ENCODE assay signal across 15 cellular contexts in the genomic region with DNA sequence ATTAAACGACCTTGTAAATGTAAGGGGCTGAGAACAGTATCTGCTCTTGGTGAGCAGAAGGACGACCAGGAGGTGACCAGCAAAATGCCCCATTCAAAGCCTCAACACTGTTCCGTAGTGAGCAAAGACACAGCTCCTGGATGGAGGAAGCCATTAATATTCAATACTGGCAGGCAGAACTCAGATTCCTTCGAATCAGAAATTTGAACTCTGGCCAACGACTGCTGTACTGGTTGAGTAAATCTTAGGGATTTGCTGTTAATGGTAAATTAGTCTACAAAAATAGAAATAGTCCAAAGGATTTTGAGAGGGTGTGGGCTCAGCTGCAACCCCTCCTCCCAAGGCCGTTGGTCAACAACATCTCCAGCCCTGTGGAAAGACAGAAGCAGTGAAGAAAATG.
DNase-seq lines count a peak whose midpoint lies in the region; ATAC-seq and TF ChIP-seq lines count a peak whose summit lies in the region.
"Had no signal": no experiment of that assay in that cellular context is flagged by ENCODE, and none has a peak within 500 bp of the region (broad histone marks: within the 10 kb centered on the region; RNA-seq: fewer than 3 reads in every experiment).

No MANE protein-coding gene starts in this region.

- peak; percentile 33 for DNase-seq in AG10803 (ENCODE audit: low read depth)
- peak; percentile 76 for DNase-seq in astrocyte of the hippocampus (ENCODE audit: low read depth, low spot score)
- DNase-seq in iris pigment epithelial cell (ENCODE audit: low read depth), result peak; percentile 33
- DNase-seq in osteoblast (ENCODE audit: insufficient read length, low spot score, missing footprints), result peak; percentile 32
- no peak for DNase-seq in SW 1271 (lab: John Stamatoyannopoulos, UW)
- DNase-seq in EL, result no peak
- DNase-seq: C1 segment of cervical spinal cord, DMS 273 treated with DMSO at 0.1 percent for 48 hours, GF-D8, HFFc6, NCI-H1048, NCI-H510A treated with DMSO at 0.1 percent for 48 hours, PC-3 had no signal

- no peak overlapping the region for H3K4me3 ChIP-seq in AG10803 (ENCODE audit: low read length)
- H3K4me3 ChIP-seq in osteoblast (ENCODE audit: insufficient read depth, low read length), result no peak overlapping the region

- H3K4me1 ChIP-seq in osteoblast (ENCODE audit: insufficient read depth, low read length), result peaks cover 3% of the 10 kb centered on the region

- H3K27ac ChIP-seq in osteoblast (ENCODE audit: low read depth, low read length), result no peak overlapping the region
- H3K27ac ChIP-seq: RWPE1 had no signal

- TF ChIP-seq CTCF in AG10803 (conservative IDR thresholded peaks at IDR 0.05; ENCODE audit: low read length), result no peak
- no peak for TF ChIP-seq CTCF in osteoblast (IDR thresholded peaks at IDR 0.05; ENCODE audit: extremely low read depth, low read depth, low read length)

- H3K27me3 ChIP-seq in osteoblast (ENCODE audit: insufficient read depth, low read length), result peaks cover 41% of the 10 kb centered on the region

- no peak overlapping the region for H2AFZ ChIP-seq in osteoblast (ENCODE audit: low read length)

- ATAC-seq in HG02642 (IDR thresholded peaks at IDR 0.05; ENCODE audit: poor library complexity, unreplicated experiment), result no peak
- ATAC-seq: PC-3 had no signal

- H3K4me2 ChIP-seq in osteoblast (ENCODE audit: insufficient read depth, low read length), result no peak overlapping the region

- H3K79me2 ChIP-seq in osteoblast (ENCODE audit: insufficient read depth, low read length), result no peaks in the 10 kb centered on the region

- no peaks in the 10 kb centered on the region for H3K9me3 ChIP-seq in osteoblast (ENCODE audit: low read depth, low read length)

- H3K36me3 ChIP-seq in osteoblast (ENCODE audit: insufficient read depth, low read length), result no peaks in the 10 kb centered on the region

- H4K20me1 ChIP-seq in osteoblast (ENCODE audit: insufficient read depth, low read length), result no peaks in the 10 kb centered on the region

Comparison
In these comparisons a context has a peak if more than half of its experiments do, and no peak if none do; other contexts are left out.
1. DNase-seq: peak in AG10803 (single experiment), astrocyte of the hippocampus (single experiment), iris pigment epithelial cell (single experiment) and osteoblast (single experiment); none in SW 1271 (0 of 2) and EL (single experiment).